ENCODE assay signal across 20 cellular contexts in the genomic region with DNA sequence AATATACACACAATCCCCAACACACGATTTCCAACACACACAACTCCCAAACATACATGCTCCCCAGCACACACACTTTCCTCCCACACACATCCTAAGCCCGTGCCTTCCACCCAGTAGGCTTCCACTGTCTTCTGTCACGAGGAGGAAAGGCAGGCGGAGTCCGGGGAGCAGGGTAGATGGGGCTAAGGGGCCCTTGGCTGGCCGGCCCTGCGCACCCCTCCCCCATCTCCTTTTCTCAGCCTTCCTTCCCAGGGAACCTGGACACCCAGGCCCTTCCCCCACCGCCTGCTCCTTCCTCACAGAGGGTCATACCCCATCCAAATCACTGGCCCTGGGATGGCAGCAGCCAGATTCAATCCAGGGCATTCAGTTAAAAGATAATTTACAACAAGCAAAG. TPM values are rescaled to one million over a fixed set of nuclear protein-coding genes. Genes with fewer than 3 reads are reported as not detected.
A peak's percentile ranks its signal among the peaks of the same experiment; 100 is the strongest.
DNase-seq lines count a peak whose midpoint lies in the region; ATAC-seq and TF ChIP-seq lines count a peak whose summit lies in the region.
"Had no signal": no experiment of that assay in that cellular context is flagged by ENCODE, and none has a peak within 500 bp of the region (broad histone marks: within the 10 kb centered on the region; RNA-seq: fewer than 3 reads in every experiment).

No MANE protein-coding gene starts in this region.

- H2AFZ ChIP-seq in GM23338 (no peak overlapping the region), osteoblast (ENCODE audit: low read length) (no peak overlapping the region)

- no peaks in the 10 kb centered on the region for H3K36me3 Mint-ChIP-seq in activated naive CD4-positive, alpha-beta T cell treated with anti-CD3 and anti-CD28 coated beads, Interleukin-2, amount 50 U/mL, for 24 hours
- H3K36me3 Mint-ChIP-seq in activated naive CD4-positive, alpha-beta T cell treated with anti-CD3 and anti-CD28 coated beads, Interleukin-2, amount 10 ng/mL, durations not matched to agents 7 days and 5 days, result peaks cover 4% of the 10 kb centered on the region
- H3K36me3 Mint-ChIP-seq in GM23338 (ENCODE audit: low read depth), result no peaks in the 10 kb centered on the region; the same call in 2 of the 3 replicates
- peaks cover 16% of the 10 kb centered on the region for H3K36me3 Mint-ChIP-seq in activated naive CD8-positive, alpha-beta T cell treated with anti-CD3 and anti-CD28 coated beads, Interleukin-2, amount 10 ng/mL, durations not matched to agents 7 days and 5 days

- H3K36me3 ChIP-seq in GM23338 (ENCODE audit: insufficient read depth), result no peaks in the 10 kb centered on the region
- H3K36me3 ChIP-seq in osteoblast (ENCODE audit: insufficient read depth, low read length), result no peaks in the 10 kb centered on the region
- H3K36me3 ChIP-seq: cardiac muscle cell, HAP-1, left ventricle myocardium inferior, thoracic aorta had no signal

- H3K4me3 Mint-ChIP-seq in activated naive CD4-positive, alpha-beta T cell treated with anti-CD3 and anti-CD28 coated beads, Interleukin-2, amount 50 U/mL, for 24 hours, result no peak overlapping the region
- H3K4me3 Mint-ChIP-seq in activated naive CD4-positive, alpha-beta T cell treated with anti-CD3 and anti-CD28 coated beads, Interleukin-2, amount 10 ng/mL, durations not matched to agents 7 days and 5 days, result no peak overlapping the region
- no peak overlapping the region for H3K4me3 Mint-ChIP-seq in GM23338
- peak overlapping the region; percentile 6 for H3K4me3 Mint-ChIP-seq in activated naive CD8-positive, alpha-beta T cell treated with anti-CD3 and anti-CD28 coated beads, Interleukin-2, amount 10 ng/mL, durations not matched to agents 7 days and 5 days

- peaks cover 58% of the 10 kb centered on the region for H3K4me1 Mint-ChIP-seq in activated naive CD4-positive, alpha-beta T cell treated with anti-CD3 and anti-CD28 coated beads, Interleukin-2, amount 50 U/mL, for 24 hours
- H3K4me1 Mint-ChIP-seq in activated naive CD4-positive, alpha-beta T cell treated with anti-CD3 and anti-CD28 coated beads, Interleukin-2, amount 10 ng/mL, durations not matched to agents 7 days and 5 days, result peaks cover 56% of the 10 kb centered on the region
- peaks cover 29% of the 10 kb centered on the region for H3K4me1 Mint-ChIP-seq in GM23338
- peaks cover 50% of the 10 kb centered on the region for H3K4me1 Mint-ChIP-seq in activated naive CD8-positive, alpha-beta T cell treated with anti-CD3 and anti-CD28 coated beads, Interleukin-2, amount 10 ng/mL, durations not matched to agents 7 days and 5 days

- no peak overlapping the region for H3K4me2 ChIP-seq in GM23338
- H3K4me2 ChIP-seq in osteoblast (ENCODE audit: insufficient read depth, low read length), result no peak overlapping the region

- H3K4me1 ChIP-seq in GM23338 (ENCODE audit: insufficient read depth), result peaks cover 7% of the 10 kb centered on the region; the same call in 1 of the 2 replicates
- no peaks in the 10 kb centered on the region for H3K4me1 ChIP-seq in osteoblast (ENCODE audit: insufficient read depth, low read length)
- H3K4me1 ChIP-seq: HAP-1 had no signal

- H3K27me3 Mint-ChIP-seq in activated naive CD4-positive, alpha-beta T cell treated with anti-CD3 and anti-CD28 coated beads, Interleukin-2, amount 50 U/mL, for 24 hours, result peaks cover 2% of the 10 kb centered on the region
- H3K27me3 Mint-ChIP-seq in activated naive CD4-positive, alpha-beta T cell treated with anti-CD3 and anti-CD28 coated beads, Interleukin-2, amount 10 ng/mL, durations not matched to agents 7 days and 5 days, result peaks cover 59% of the 10 kb centered on the region
- peaks cover 22% of the 10 kb centered on the region for H3K27me3 Mint-ChIP-seq in GM23338 (ENCODE audit: insufficient read depth, low read depth, poor library complexity)
- peaks cover 27% of the 10 kb centered on the region for H3K27me3 Mint-ChIP-seq in activated naive CD8-positive, alpha-beta T cell treated with anti-CD3 and anti-CD28 coated beads, Interleukin-2, amount 10 ng/mL, durations not matched to agents 7 days and 5 days

- no peak; the same call in 2 of the 3 replicates for ATAC-seq in GM23338
- no peak for ATAC-seq in activated naive CD8-positive, alpha-beta T cell treated with anti-CD3 and anti-CD28 coated beads, Interleukin-2, amount 10 ng/mL, durations not matched to agents 7 days and 5 days (ENCODE audit: low read depth)
- no peak for ATAC-seq in HG03469 (IDR thresholded peaks at IDR 0.05; ENCODE audit: unreplicated experiment)
- ATAC-seq in HG03135 (IDR thresholded peaks at IDR 0.05; ENCODE audit: unreplicated experiment), result no peak

- no peaks in the 10 kb centered on the region for H4K20me1 ChIP-seq in GM23338 (replicated peaks; ENCODE audit: insufficient read depth)
- no peaks in the 10 kb centered on the region for H4K20me1 ChIP-seq in osteoblast (ENCODE audit: insufficient read depth, low read length)

- H3K9me3 ChIP-seq in osteoblast (ENCODE audit: low read depth, low read length), result no peaks in the 10 kb centered on the region
- H3K9me3 ChIP-seq: HAP-1, left ventricle myocardium inferior, thoracic aorta had no signal

- peaks cover 13% of the 10 kb centered on the region; the same call in 1 of the 2 replicates for H3F3A ChIP-seq in GM23338 (replicated peaks; ENCODE audit: low read depth)

- POLR2A ChIA-PET in activated naive CD8-positive, alpha-beta T cell treated with anti-CD3 and anti-CD28 coated beads, Interleukin-2, amount 10 ng/mL, durations not matched to agents 7 days and 5 days (lab: Charles Lee), result no interaction called here

- TF ChIP-seq CTCF in GM23338 (conservative IDR thresholded peaks at IDR 0.05; ENCODE audit: low read depth in 2 of 2) (no peak), osteoblast (IDR thresholded peaks at IDR 0.05; ENCODE audit: extremely low read depth, low read depth, low read length) (no peak)

- H3K4me3 ChIP-seq in GM23338, result no peak overlapping the region
- no peak overlapping the region for H3K4me3 ChIP-seq in osteoblast (ENCODE audit: insufficient read depth, low read length)
- H3K4me3 ChIP-seq: cardiac muscle cell, HAP-1, left ventricle myocardium inferior, thoracic aorta had no signal

- H3K27me3 ChIP-seq in GM23338 (ENCODE audit: insufficient read depth) (no peaks in the 10 kb centered on the region), osteoblast (ENCODE audit: insufficient read depth, low read length) (peaks cover 16% of the 10 kb centered on the region)
- H3K27me3 ChIP-seq: cardiac muscle cell had no signal

- H3K9me2 ChIP-seq in GM23338 (ENCODE audit: insufficient read depth), result no peaks in the 10 kb centered on the region

- H3K9me3 Mint-ChIP-seq in activated naive CD4-positive, alpha-beta T cell treated with anti-CD3 and anti-CD28 coated beads, Interleukin-2, amount 50 U/mL, for 24 hours, result no peaks in the 10 kb centered on the region
- peaks cover 8% of the 10 kb centered on the region for H3K9me3 Mint-ChIP-seq in activated naive CD4-positive, alpha-beta T cell treated with anti-CD3 and anti-CD28 coated beads, Interleukin-2, amount 10 ng/mL, durations not matched to agents 7 days and 5 days
- H3K9me3 Mint-ChIP-seq in GM23338, result peaks cover 5% of the 10 kb centered on the region
- peaks cover 11% of the 10 kb centered on the region for H3K9me3 Mint-ChIP-seq in activated naive CD8-positive, alpha-beta T cell treated with anti-CD3 and anti-CD28 coated beads, Interleukin-2, amount 10 ng/mL, durations not matched to agents 7 days and 5 days

- H3K79me2 ChIP-seq in GM23338 (replicated peaks; ENCODE audit: insufficient read depth) (no peaks in the 10 kb centered on the region), osteoblast (ENCODE audit: insufficient read depth, low read length) (no peaks in the 10 kb centered on the region)

- no peak overlapping the region for H3K27ac ChIP-seq in GM23338 (ENCODE audit: low read depth)
- no peak overlapping the region for H3K27ac ChIP-seq in osteoblast (ENCODE audit: low read depth, low read length)
- H3K27ac ChIP-seq: cardiac muscle cell, epithelial cell of prostate, left ventricle myocardium inferior, thoracic aorta had no signal

- H3K27ac Mint-ChIP-seq in activated naive CD4-positive, alpha-beta T cell treated with anti-CD3 and anti-CD28 coated beads, Interleukin-2, amount 50 U/mL, for 24 hours, result peak overlapping the region; percentile 63
- no peak overlapping the region for H3K27ac Mint-ChIP-seq in activated naive CD4-positive, alpha-beta T cell treated with anti-CD3 and anti-CD28 coated beads, Interleukin-2, amount 10 ng/mL, durations not matched to agents 7 days and 5 days
- H3K27ac Mint-ChIP-seq in GM23338, result no peak overlapping the region
- peak overlapping the region; percentile 14 for H3K27ac Mint-ChIP-seq in activated naive CD8-positive, alpha-beta T cell treated with anti-CD3 and anti-CD28 coated beads, Interleukin-2, amount 10 ng/mL, durations not matched to agents 7 days and 5 days

- CTCF ChIA-PET in activated naive CD4-positive, alpha-beta T cell treated with anti-CD3 and anti-CD28 coated beads, Interleukin-2, amount 10 ng/mL, durations not matched to agents 7 days and 5 days (lab: Charles Lee), result no interaction called here

- DNase-seq in activated naive CD4-positive, alpha-beta T cell treated with anti-CD3 and anti-CD28 coated beads, Interleukin-2, amount 10 ng/mL, durations not matched to agents 7 days and 5 days, result no peak
- DNase-seq in GM23338 (ENCODE audit: low spot score) (peak; percentile 44), osteoblast (ENCODE audit: insufficient read length, low spot score, missing footprints) (peak; percentile 62), NCI-H2171 treated with DMSO at 0.1 percent for 48 hours (lab: John Stamatoyannopoulos, UW) (no peak)
- no peak for DNase-seq in activated naive CD8-positive, alpha-beta T cell treated with anti-CD3 and anti-CD28 coated beads, Interleukin-2, amount 10 ng/mL, durations not matched to agents 7 days and 5 days
- DNase-seq: amygdala, DMS153, GDM1, Karpas-422, left ventricle myocardium inferior, NCI-H187 had no signal

TF ChIP-seq in GM23338, 12 proteins besides CTCF, POLR2A, EP300 and RAD21 (continues in another document):
- TF ChIP-seq EZH2phosphoT487 (IDR thresholded peaks at IDR 0.05; ENCODE audit: unreplicated experiment), result no peak

RNA-seq across cellular contexts. Expression of gene PDCD1, which starts 3.4 kb away (rescaled TPM):
- 0.38 and 1.8 TPM in 2 replicates for total RNA-seq in GM23338 (2014; rRNA removed; shearing (Covaris generic))
- polyA plus RNA-seq in GM23338 (2016; fragmentation: Nextera tagmentation; extraction: Ambion mirVana), result 0.23 and 0.34 TPM in 2 replicates
- total RNA-seq in activated naive CD8-positive, alpha-beta T cell treated with anti-CD3 and anti-CD28 coated beads, Interleukin-2, amount 10 ng/mL, durations not matched to agents 7 days and 5 days, result 1 to 10 TPM; 5.4 to 6.6 TPM
- total RNA-seq in osteoblast, result not detected in 2 replicates
- total RNA-seq: cardiac muscle cell, HT-29 had no signal
- polyA plus RNA-seq: cardiac muscle cell, neural cell had no signal

RNA-seq across cellular contexts. Expression of gene RTP5, which starts 7.4 kb away (rescaled TPM):
- total RNA-seq in GM23338 (2014; rRNA removed; shearing (Covaris generic)), result 0.50 TPM in 1 of 2 replicates, not detected in the other
- not detected in 2 replicates for polyA plus RNA-seq in GM23338 (2016; fragmentation: Nextera tagmentation; extraction: Ambion mirVana)
- total RNA-seq in activated naive CD8-positive, alpha-beta T cell treated with anti-CD3 and anti-CD28 coated beads, Interleukin-2, amount 10 ng/mL, durations not matched to agents 7 days and 5 days, result under 1 TPM; 0.53 to 0.60 TPM
- total RNA-seq in osteoblast, result not detected in 2 replicates
- total RNA-seq: cardiac muscle cell, HT-29, left ventricle myocardium inferior had no signal
- polyA plus RNA-seq: cardiac muscle cell had no signal

RNA-seq across cellular contexts. Expression of gene NEU4, which starts 53.1 kb away (rescaled TPM):
- 0.62 and 1.2 TPM in 2 replicates for total RNA-seq in GM23338 (2014; rRNA removed; shearing (Covaris generic))
- 0.12 and 0.29 TPM in 2 replicates for polyA plus RNA-seq in GM23338 (2016; fragmentation: Nextera tagmentation; extraction: Ambion mirVana)
- total RNA-seq in activated naive CD8-positive, alpha-beta T cell treated with anti-CD3 and anti-CD28 coated beads, Interleukin-2, amount 10 ng/mL, durations not matched to agents 7 days and 5 days, result under 1 TPM in 1 of 2 experiments, not detected in 1; 0.20 TPM
- total RNA-seq in osteoblast, result not detected in 2 replicates
- total RNA-seq: left ventricle myocardium inferior had no signal
- polyA plus RNA-seq: neural cell had no signal

Comparison
In these comparisons a context has a peak if more than half of its experiments do, and no peak if none do; other contexts are left out.
1. H3K27ac Mint-ChIP-seq: peak in activated naive CD4-positive, alpha-beta T cell treated with anti-CD3 and anti-CD28 coated beads, Interleukin-2, amount 50 U/mL, for 24 hours (single experiment) and activated naive CD8-positive, alpha-beta T cell treated with anti-CD3 and anti-CD28 coated beads, Interleukin-2, amount 10 ng/mL, durations not matched to agents 7 days and 5 days (single experiment); none in activated naive CD4-positive, alpha-beta T cell treated with anti-CD3 and anti-CD28 coated beads, Interleukin-2, amount 10 ng/mL, durations not matched to agents 7 days and 5 days (single experiment) and GM23338 (single experiment).
2. DNase-seq: peak in GM23338 (single experiment) and osteoblast (single experiment); none in activated naive CD4-positive, alpha-beta T cell treated with anti-CD3 and anti-CD28 coated beads, Interleukin-2, amount 10 ng/mL, durations not matched to agents 7 days and 5 days (single experiment), activated naive CD8-positive, alpha-beta T cell treated with anti-CD3 and anti-CD28 coated beads, Interleukin-2, amount 10 ng/mL, durations not matched to agents 7 days and 5 days (single experiment) and NCI-H2171 treated with DMSO at 0.1 percent for 48 hours (single experiment).